8 cellular contexts compared by ENCODE assay signal in genomic region chr11:62645934-62646824, GRCh38. TPM values are rescaled to one million over a fixed set of nuclear protein-coding genes. Genes with fewer than 3 reads are reported as not detected.
DNase-seq lines count a peak whose midpoint lies in the region; FAIRE-seq and TF ChIP-seq lines count a peak whose summit lies in the region.

GANAB (minus strand) TSS chr11:62646613; CDS start chr11:62646599, 14 bp downstream.

- peak; percentile 55 for FAIRE-seq in frontal cortex (lab: Jason Lieb, UNC)

- peaks cover 35% of the 10 kb centered on the region for H3K4me1 Mint-ChIP-seq in activated naive CD4-positive, alpha-beta T cell treated with anti-CD3 and anti-CD28 coated beads for 36 hours (ENCODE audit: low read depth)

- peak; percentile 93 for DNase-seq in GDM1 (lab: John Stamatoyannopoulos, UW)
- peak; percentile 91 for DNase-seq in HFF-Myc (ENCODE audit: extremely low read depth, low read depth)
- DNase-seq in NAMALWA (ENCODE audit: low spot score), result peak; percentile 98
- DNase-seq in SK-N-DZ (ENCODE audit: low spot score), result peak; percentile 98
- DNase-seq in activated naive CD4-positive, alpha-beta T cell treated with anti-CD3 and anti-CD28 coated beads for 36 hours, result peak; percentile 100
- peak; percentile 99 to 100 for DNase-seq in frontal cortex (ENCODE audit: low spot score in 2 of 2)
- DNase-seq in substantia nigra (lab: John Stamatoyannopoulos, UW), result peak; percentile 64 to 100 (median 97)

- no peaks in the 10 kb centered on the region for H3K27me3 Mint-ChIP-seq in activated naive CD4-positive, alpha-beta T cell treated with anti-CD3 and anti-CD28 coated beads for 36 hours (ENCODE audit: low read depth)

- peaks cover 25% of the 10 kb centered on the region for H3K36me3 Mint-ChIP-seq in activated naive CD4-positive, alpha-beta T cell treated with anti-CD3 and anti-CD28 coated beads for 36 hours (ENCODE audit: low read depth)

- H3K27ac ChIP-seq in neutrophil (peak within 1 kb of the TSS; percentile 77), substantia nigra (ENCODE audit: low read depth, low read length, poor library complexity, severe bottlenecking) (peak within 1 kb of the TSS; percentile 83)

- no peak for TF ChIP-seq CTCF in HFF-Myc (IDR thresholded peaks at IDR 0.05; ENCODE audit: low read depth, low read length, missing control alignments)
- peak; percentile 46 for TF ChIP-seq CTCF in neutrophil (IDR thresholded peaks at IDR 0.05)

- peaks cover 14 to 16% of the 10 kb centered on the region in 2 experiments for H3K4me1 ChIP-seq in neutrophil (ENCODE audit: control insufficient read depth in 1 of 2, insufficient read depth in 1 of 2, low read depth in 1 of 2, low read length in 1 of 2)

- H3K9me3 ChIP-seq in neutrophil, result no peaks in the 10 kb centered on the region

- H3K4me3 ChIP-seq in HFF-Myc (replicated peaks; ENCODE audit: low read depth, low read length), result peak within 1 kb of the TSS; percentile 96
- H3K4me3 ChIP-seq in neutrophil (ENCODE audit: low read depth in 1 of 2, low read length in 1 of 2), result peak within 1 kb of the TSS; percentile 81 to 88

- H3K27me3 ChIP-seq in neutrophil, result no peaks in the 10 kb centered on the region

- CTCF ChIA-PET in activated naive CD4-positive, alpha-beta T cell treated with anti-CD3 and anti-CD28 coated beads for 36 hours (lab: Charles Lee), result interaction anchor here (0.5 to 1.1 kb wide), 4 partner anchors 11 to 220 kb away, joined by 3 to 4 read pairs (median 3); no protein-coding TSS in a partner anchor

- H3K9me3 Mint-ChIP-seq in activated naive CD4-positive, alpha-beta T cell treated with anti-CD3 and anti-CD28 coated beads for 36 hours, result no peaks in the 10 kb centered on the region

- intact Hi-C loops in activated naive CD4-positive, alpha-beta T cell treated with anti-CD3 and anti-CD28 coated beads for 36 hours (cut with micrococcal nuclease), result loop anchor here (1.0 to 2.0 kb wide), 8 partner anchors 19 to 194 kb away; partner anchors contain the start of genes C11orf98, CSKMT, EML3 and TUT1

- H3K36me3 ChIP-seq in neutrophil, result peaks cover 26% of the 10 kb centered on the region

- H3K4me3 Mint-ChIP-seq in activated naive CD4-positive, alpha-beta T cell treated with anti-CD3 and anti-CD28 coated beads for 36 hours, result peak within 1 kb of the TSS; percentile 99

- H3K27ac Mint-ChIP-seq in activated naive CD4-positive, alpha-beta T cell treated with anti-CD3 and anti-CD28 coated beads for 36 hours, result peak within 1 kb of the TSS; percentile 95

RNA-seq across cellular contexts. Expression of gene GANAB, which starts in this region (rescaled TPM):
- 143 and 159 TPM in 2 replicates for polyA plus RNA-seq in SK-N-DZ (2014; cell fraction: cytosol; rRNA removed)
- polyA plus RNA-seq in SK-N-DZ (2014; cell fraction: nucleus; rRNA removed), result 164 and 182 TPM in 2 replicates
- 100 to 1,000 TPM; 221 to 230 TPM for total RNA-seq in activated naive CD4-positive, alpha-beta T cell treated with anti-CD3 and anti-CD28 coated beads for 36 hours
- 62.8 TPM for total RNA-seq in frontal cortex

Comparison
In these comparisons a context has a peak if more than half of its experiments do, and no peak if none do; other contexts are left out.
1. Peak in every context shown above with its lines: DNase-seq, H3K4me3 ChIP-seq and H3K27ac ChIP-seq.